Comparison of ENCODE assay signal across 16 cellular contexts in genomic region chr2:196229013-196229412, GRCh38. TPM values are rescaled to one million over a fixed set of nuclear protein-coding genes. Genes with fewer than 3 reads are reported as not detected.
A peak's percentile ranks its signal among the peaks of the same experiment; 100 is the strongest.
DNase-seq lines count a peak whose midpoint lies in the region; ATAC-seq and TF ChIP-seq lines count a peak whose summit lies in the region.
"Had no signal": no experiment of that assay in that cellular context is flagged by ENCODE, and none has a peak within 500 bp of the region (broad histone marks: within the 10 kb centered on the region; RNA-seq: fewer than 3 reads in every experiment).

No MANE protein-coding gene starts in this region.

- no peaks in the 10 kb centered on the region for H3K27me3 Mint-ChIP-seq in activated naive CD4-positive, alpha-beta T cell treated with anti-CD3 and anti-CD28 coated beads for 36 hours (ENCODE audit: low read depth)
- no peaks in the 10 kb centered on the region for H3K27me3 Mint-ChIP-seq in activated naive CD4-positive, alpha-beta T cell treated with anti-CD3 and anti-CD28 coated beads, Interleukin-2, amount 10 ng/mL, durations not matched to agents 7 days and 5 days

- DNase-seq in activated naive CD4-positive, alpha-beta T cell treated with anti-CD3 and anti-CD28 coated beads for 36 hours = no peak
- DNase-seq in activated naive CD4-positive, alpha-beta T cell treated with anti-CD3 and anti-CD28 coated beads, Interleukin-2, amount 10 ng/mL, durations not matched to agents 7 days and 5 days = no peak
- DNase-seq in SKM-1 (lab: John Stamatoyannopoulos, UW; ENCODE audit: unreplicated experiment) (peak; percentile 34), upper lobe of left lung (no peak), colonic mucosa (no peak), hepatic stellate cell (ENCODE audit: low spot score) (no peak), NCI-H2029 treated with DMSO at 0.1 percent for 48 hours (lab: John Stamatoyannopoulos, UW) (no peak)
- DNase-seq in effector memory CD4-positive, alpha-beta T cell = no peak
- DNase-seq: activated CD4-positive, alpha-beta T cell treated with anti-CD3 and anti-CD28 coated beads for 4 hours; activated effector memory CD4-positive, alpha-beta T cell treated with Interleukin-2 at 50 U/mL for 16 hours; brain microvascular endothelial cell; DMS 273 treated with DMSO at 0.1 percent for 48 hours; mesendoderm; MM.1S; NCI-H2171; stimulated activated naive CD4-positive, alpha-beta T cell had no signal

- no peak for TF ChIP-seq EP300 in upper lobe of left lung (IDR thresholded peaks at IDR 0.05)

- CTCF ChIA-PET in activated naive CD4-positive, alpha-beta T cell treated with anti-CD3 and anti-CD28 coated beads for 36 hours (lab: Charles Lee) = interaction anchor here (0.8 to 3.2 kb wide), 9 partner anchors 8 to 50 kb away, joined by 3 to 10 read pairs (median 3); no protein-coding TSS in a partner anchor
- CTCF ChIA-PET in activated naive CD4-positive, alpha-beta T cell treated with anti-CD3 and anti-CD28 coated beads, Interleukin-2, amount 10 ng/mL, durations not matched to agents 7 days and 5 days (lab: Charles Lee) = interaction anchor here (0.7 to 5.2 kb wide), 4 partner anchors 9 to 97 kb away, joined by 3 to 30 read pairs (median 4); no protein-coding TSS in a partner anchor

- peak overlapping the region; percentile 85 for H3K27ac Mint-ChIP-seq in activated naive CD4-positive, alpha-beta T cell treated with anti-CD3 and anti-CD28 coated beads for 36 hours
- no peak overlapping the region for H3K27ac Mint-ChIP-seq in activated naive CD4-positive, alpha-beta T cell treated with anti-CD3 and anti-CD28 coated beads, Interleukin-2, amount 10 ng/mL, durations not matched to agents 7 days and 5 days

- TF ChIP-seq POLR2A in upper lobe of left lung (IDR thresholded peaks at IDR 0.05) = no peak

- H3K9ac ChIP-seq in colonic mucosa (ENCODE audit: low read depth in 2 of 2, low read length in 2 of 2) = no peak overlapping the region

- H3K4me3 ChIP-seq in effector memory CD4-positive, alpha-beta T cell (ENCODE audit: insufficient read depth, low read depth, low read length, poor library complexity, severe bottlenecking) = no peak overlapping the region
- H3K4me3 ChIP-seq in upper lobe of left lung (no peak overlapping the region), colonic mucosa (no peak overlapping the region)

- no peaks in the 10 kb centered on the region for H3K36me3 ChIP-seq in effector memory CD4-positive, alpha-beta T cell (ENCODE audit: control insufficient read depth, insufficient read depth, low read length)
- peaks cover 0 to 16% (median 0%) of the 10 kb centered on the region in 4 donors for H3K36me3 ChIP-seq in upper lobe of left lung
- no peaks in the 10 kb centered on the region for H3K36me3 ChIP-seq in colonic mucosa
- H3K36me3 ChIP-seq: brain microvascular endothelial cell had no signal

- H3K4me3 Mint-ChIP-seq in activated naive CD4-positive, alpha-beta T cell treated with anti-CD3 and anti-CD28 coated beads for 36 hours = no peak overlapping the region
- H3K4me3 Mint-ChIP-seq in activated naive CD4-positive, alpha-beta T cell treated with anti-CD3 and anti-CD28 coated beads, Interleukin-2, amount 10 ng/mL, durations not matched to agents 7 days and 5 days = no peak overlapping the region

- 42 to 53% methylated on average over 3 of the region's 3 CpGs for WGBS in upper lobe of left lung, 2 donors

- peak overlapping the region; percentile 87 for H3K27ac ChIP-seq in effector memory CD4-positive, alpha-beta T cell (ENCODE audit: insufficient read depth, low read length, poor library complexity, severe bottlenecking)
- H3K27ac ChIP-seq in upper lobe of left lung = peak overlapping the region; percentile 6 to 78 (median 73)
- H3K27ac ChIP-seq in colonic mucosa = no peak overlapping the region
- H3K27ac ChIP-seq: brain microvascular endothelial cell had no signal

- H3K36me3 Mint-ChIP-seq in activated naive CD4-positive, alpha-beta T cell treated with anti-CD3 and anti-CD28 coated beads for 36 hours (ENCODE audit: low read depth) = no peaks in the 10 kb centered on the region
- peaks cover 5% of the 10 kb centered on the region for H3K36me3 Mint-ChIP-seq in activated naive CD4-positive, alpha-beta T cell treated with anti-CD3 and anti-CD28 coated beads, Interleukin-2, amount 10 ng/mL, durations not matched to agents 7 days and 5 days

- H3K4me1 ChIP-seq in effector memory CD4-positive, alpha-beta T cell (ENCODE audit: control insufficient read depth, insufficient read depth, low read length, poor library complexity, severe bottlenecking) = peaks cover 47% of the 10 kb centered on the region
- peaks cover 21 to 47% (median 28%) of the 10 kb centered on the region in 4 donors for H3K4me1 ChIP-seq in upper lobe of left lung
- no peaks in the 10 kb centered on the region for H3K4me1 ChIP-seq in colonic mucosa

- H3K4me1 Mint-ChIP-seq in activated naive CD4-positive, alpha-beta T cell treated with anti-CD3 and anti-CD28 coated beads for 36 hours (ENCODE audit: low read depth) = peaks cover 97% of the 10 kb centered on the region
- peaks cover 92% of the 10 kb centered on the region for H3K4me1 Mint-ChIP-seq in activated naive CD4-positive, alpha-beta T cell treated with anti-CD3 and anti-CD28 coated beads, Interleukin-2, amount 10 ng/mL, durations not matched to agents 7 days and 5 days

- H3K9me3 Mint-ChIP-seq in activated naive CD4-positive, alpha-beta T cell treated with anti-CD3 and anti-CD28 coated beads for 36 hours = no peaks in the 10 kb centered on the region
- peaks cover 6% of the 10 kb centered on the region for H3K9me3 Mint-ChIP-seq in activated naive CD4-positive, alpha-beta T cell treated with anti-CD3 and anti-CD28 coated beads, Interleukin-2, amount 10 ng/mL, durations not matched to agents 7 days and 5 days

- intact Hi-C loops in activated naive CD4-positive, alpha-beta T cell treated with anti-CD3 and anti-CD28 coated beads for 36 hours (cut with micrococcal nuclease) = no loop called here
- intact Hi-C loops in colonic mucosa (cut with DNase I) = no loop called here

- no peak for TF ChIP-seq CTCF in upper lobe of left lung (IDR thresholded peaks at IDR 0.05)
- no peak for TF ChIP-seq CTCF in colonic mucosa (IDR thresholded peaks at IDR 0.05)

- no peaks in the 10 kb centered on the region for H3K9me3 ChIP-seq in effector memory CD4-positive, alpha-beta T cell (ENCODE audit: control insufficient read depth, low read length)
- H3K9me3 ChIP-seq in upper lobe of left lung = no peaks in the 10 kb centered on the region
- H3K9me3 ChIP-seq in colonic mucosa = no peaks in the 10 kb centered on the region

- ATAC-seq in upper lobe of left lung (ENCODE audit: low FRiP score in 2 of 2) = no peak

- H3K27me3 ChIP-seq in effector memory CD4-positive, alpha-beta T cell (replicated peaks; ENCODE audit: control insufficient read depth, insufficient read depth, low read length, poor library complexity, severe bottlenecking) = no peaks in the 10 kb centered on the region
- no peaks in the 10 kb centered on the region for H3K27me3 ChIP-seq in upper lobe of left lung
- H3K27me3 ChIP-seq in colonic mucosa = no peaks in the 10 kb centered on the region
- H3K27me3 ChIP-seq: brain microvascular endothelial cell had no signal

RNA-seq across cellular contexts. Expression of gene STK17B, which starts 57.6 kb away (rescaled TPM):
- total RNA-seq in activated naive CD4-positive, alpha-beta T cell treated with anti-CD3 and anti-CD28 coated beads for 36 hours = 100 to 1,000 TPM; 141 to 143 TPM
- total RNA-seq in upper lobe of left lung = 100 to 1,000 TPM in 1 of 6 donors, 10 to 100 TPM in 5; 19.3 to 120 (median 53.4) TPM
- total RNA-seq in colonic mucosa = 10 to 100 TPM; 13.9 to 40.5 TPM
